ENCODE assay signal across 1 cellular context in genomic region chr2:39778775-39779751, GRCh38.
TF ChIP-seq lines count a peak whose summit lies in the region.

Gene THUMPD2, minus strand, starts transcription at chr2:39779258. Its CDS starts 19 bp downstream, at chr2:39779239.

TF ChIP-seq in K562, 482 proteins besides CTCF, POLR2A, EP300 and RAD21 (continued from another document and continues in another):
- TF ChIP-seq ZNF318 (IDR thresholded peaks at IDR 0.05; ENCODE audit: borderline replicate concordance in 1 of 2, low read depth in 1 of 2) (no peak), JUNB (CRISPR knock-in tag; conservative IDR thresholded peaks at IDR 0.05) (no peak), MYC (IDR thresholded peaks at IDR 0.05; ENCODE audit: low read depth, low read length) (peak; percentile 98), MYC (CRISPR knock-in tag; IDR thresholded peaks at IDR 0.05; ENCODE audit: borderline replicate concordance, low read depth) (peak; percentile 67; the same call in 1 of the 2 replicates), ZNF518B (CRISPR knock-in tag; IDR thresholded peaks at IDR 0.05) (no peak), ATF4 (CRISPR knock-in tag; IDR thresholded peaks at IDR 0.05) (0 out of 2 replicates have a peak, but pooled peaks have one; percentile 17), BMI1 (IDR thresholded peaks at IDR 0.05; ENCODE audit: low read length) (no peak), TRIM24 (IDR thresholded peaks at IDR 0.05) (peak in 1 of 2 experiments; percentile 21; a peak in 1 of 4 replicates), ZNF583 (CRISPR knock-in tag; IDR thresholded peaks at IDR 0.05) (peak; percentile 77), E2F5 (CRISPR knock-in tag; IDR thresholded peaks at IDR 0.05) (peak; percentile 83), YBX1 (IDR thresholded peaks at IDR 0.05) (no peak), ZNF232 (CRISPR knock-in tag; IDR thresholded peaks at IDR 0.05) (no peak), ZSCAN32 (CRISPR knock-in tag; IDR thresholded peaks at IDR 0.05) (no peak), ZNF143 (CRISPR knock-in tag; IDR thresholded peaks at IDR 0.05) (no peak), ID3 (CRISPR knock-in tag; IDR thresholded peaks at IDR 0.05) (no peak), ID3 (tag; IDR thresholded peaks at IDR 0.05) (peak; percentile 86; the same call in 1 of the 2 replicates), MAZ (CRISPR knock-in tag; conservative IDR thresholded peaks at IDR 0.05 in 1 of 2, IDR thresholded peaks at IDR 0.05 in 1 of 2) (peak; percentile 14 to 75; a peak in 2 of 4 replicates), SMAD3 (CRISPR knock-in tag; conservative IDR thresholded peaks at IDR 0.05) (0 out of 2 replicates have a peak, but pooled peaks have one; percentile 24), ZNF23 (CRISPR knock-in tag; IDR thresholded peaks at IDR 0.05) (no peak), ZNF395 (CRISPR knock-in tag; IDR thresholded peaks at IDR 0.05) (peak; percentile 91), TOE1 (IDR thresholded peaks at IDR 0.05; ENCODE audit: borderline replicate concordance) (peak; percentile 91), TOE1 (CRISPR knock-in tag; IDR thresholded peaks at IDR 0.05; ENCODE audit: borderline replicate concordance, low read depth) (no peak), NR2C1 (IDR thresholded peaks at IDR 0.05) (no peak), NR2C1 (tag; IDR thresholded peaks at IDR 0.05) (no peak), ZNF239 (CRISPR knock-in tag; IDR thresholded peaks at IDR 0.05) (no peak), CTBP1 (IDR thresholded peaks at IDR 0.05; ENCODE audit: borderline replicate concordance) (0 out of 2 replicates have a peak, but pooled peaks have one; percentile 59), ZNF584 (CRISPR knock-in tag; IDR thresholded peaks at IDR 0.05; ENCODE audit: low read depth) (0 out of 2 replicates have a peak, but pooled peaks have one; percentile 62), HNRNPK (IDR thresholded peaks at IDR 0.05; ENCODE audit: low read depth, low read length, poor library complexity, severe bottlenecking) (peak; percentile 99), TCF15 (CRISPR knock-in tag; IDR thresholded peaks at IDR 0.05) (no peak), CHD1 (IDR thresholded peaks at IDR 0.05; ENCODE audit: low read length) (no peak), SNIP1 (IDR thresholded peaks at IDR 0.05; ENCODE audit: low read depth) (no peak), BCL6 (CRISPR knock-in tag; IDR thresholded peaks at IDR 0.05) (no peak), ARID2 (IDR thresholded peaks at IDR 0.05) (no peak; the same call in 1 of the 2 replicates), ZBTB11 (CRISPR knock-in tag; IDR thresholded peaks at IDR 0.05) (peak in 1 of 3 experiments; percentile 72; a peak in 1 of 6 replicates), JUND (IDR thresholded peaks at IDR 0.05; ENCODE audit: borderline replicate concordance, low read depth, low read length) (no peak), JUND (tag; IDR thresholded peaks at IDR 0.05; ENCODE audit: borderline replicate concordance, low read depth, low read length) (no peak; the same call in 2 of the 3 replicates), MIER1 (IDR thresholded peaks at IDR 0.05; ENCODE audit: low read depth) (no peak), DNMT1 (IDR thresholded peaks at IDR 0.05) (no peak), ZNF146 (CRISPR knock-in tag; IDR thresholded peaks at IDR 0.05; ENCODE audit: unreplicated experiment) (no peak), DMBX1 (CRISPR knock-in tag; IDR thresholded peaks at IDR 0.05; ENCODE audit: borderline replicate concordance) (peak; percentile 53; the same call in 1 of the 2 replicates)
